15 cellular contexts compared by ENCODE assay signal in genomic region chr10:113897693-113898618, GRCh38. TPM values are rescaled to one million over a fixed set of nuclear protein-coding genes. Genes with fewer than 3 reads are reported as not detected.
DNase-seq lines count a peak whose midpoint lies in the region; ATAC-seq, FAIRE-seq and TF ChIP-seq lines count a peak whose summit lies in the region.
"Had no signal": no experiment of that assay in that cellular context is flagged by ENCODE, and none has a peak within 500 bp of the region (broad histone marks: within the 10 kb centered on the region; RNA-seq: fewer than 3 reads in every experiment).

No MANE protein-coding gene starts in this region.

- DNase-seq in SK-N-SH (peak; percentile 15), amniotic epithelial cell (ENCODE audit: low read depth) (peak; percentile 44), heart right ventricle (peak; percentile 24 to 25), NCI-H1092 treated with DMSO at 0.1 percent for 48 hours (lab: John Stamatoyannopoulos, UW) (no peak), pancreas (no peak)
- no peak for DNase-seq in stimulated activated CD4-positive, alpha-beta T cell treated with anti-CD3 and anti-CD28 coated beads, Interleukin-2, amount 100 ng/mL, for 24 hours
- DNase-seq: activated CD4-positive, alpha-beta memory T cell treated with anti-CD3 and anti-CD28 coated beads for 36 hours; DMS 273 treated with DMSO at 0.1 percent for 48 hours; foreskin melanocyte; NCI-H1436 treated with DMSO at 0.1 percent for 48 hours; NCI-H526 treated with DMSO at 0.1 percent for 48 hours; T-helper 9 cell had no signal

- H4K20me1 ChIP-seq in SK-N-SH (ENCODE audit: insufficient read depth) = no peaks in the 10 kb centered on the region

- H3K9me3 ChIP-seq in SK-N-SH = no peaks in the 10 kb centered on the region
- no peaks in the 10 kb centered on the region for H3K9me3 ChIP-seq in heart right ventricle
- H3K9me3 ChIP-seq in pancreas = no peaks in the 10 kb centered on the region

- H3K4me1 ChIP-seq in SK-N-SH (ENCODE audit: control insufficient read depth in 1 of 2, insufficient read depth in 2 of 2, low read depth in 1 of 2, low read length in 1 of 2) = peaks cover 5 to 15% of the 10 kb centered on the region in 2 experiments; a peak in 3 of 4 replicates
- H3K4me1 ChIP-seq in heart right ventricle = peaks cover 0 to 52% (median 20%) of the 10 kb centered on the region in 9 donors
- H3K4me1 ChIP-seq in pancreas = peaks cover 6 to 11% (median 7%) of the 10 kb centered on the region in 3 donors

- H3K4me2 ChIP-seq in SK-N-SH = no peak overlapping the region

- H3K36me3 ChIP-seq in SK-N-SH (replicated peaks in 1 of 2; ENCODE audit: control insufficient read depth in 1 of 2, insufficient read depth in 2 of 2, low read length in 1 of 2) (peaks cover 18 to 37% of the 10 kb centered on the region in 2 experiments), heart right ventricle (peaks cover 0 to 51% (median 18%) of the 10 kb centered on the region in 9 donors), pancreas (peaks cover 0 to 16% (median 4%) of the 10 kb centered on the region in 3 donors)

- H3K27me3 ChIP-seq in SK-N-SH (ENCODE audit: insufficient read depth) = no peaks in the 10 kb centered on the region
- H3K27me3 ChIP-seq in heart right ventricle = no peaks in the 10 kb centered on the region
- no peaks in the 10 kb centered on the region for H3K27me3 ChIP-seq in pancreas

- H3K4me3 ChIP-seq in SK-N-SH (ENCODE audit: low read depth in 2 of 2, low read length in 1 of 2) (no peak overlapping the region), heart right ventricle (no peak overlapping the region), pancreas (no peak overlapping the region)
- H3K4me3 ChIP-seq: GM12878 had no signal

- POLR2A ChIA-PET in SK-N-SH (lab: Yijun Ruan, JAX) = no interaction called here

- TF ChIP-seq RAD21 in SK-N-SH (IDR thresholded peaks at IDR 0.05; ENCODE audit: low read length) = no peak

- H3K27ac ChIP-seq in SK-N-SH (ENCODE audit: low read depth in 2 of 2, low read length in 1 of 2) (peak overlapping the region in 1 of 2 experiments; percentile 22; a peak in 2 of 4 replicates), heart right ventricle (peak overlapping the region in 6 of 10 donors; percentile 9 to 48 (median 18)), pancreas (no peak overlapping the region)

- no peak for FAIRE-seq in pancreas (lab: Jason Lieb, UNC)
- FAIRE-seq: GM12878 had no signal

- ATAC-seq in SK-N-SH treated with all-trans-retinoic acid at 6 μM for 48 hours (no peak), heart right ventricle (peak in 7 of 8 donors; percentile 58 to 85 (median 77)), GM18868 (IDR thresholded peaks at IDR 0.05; ENCODE audit: unreplicated experiment) (no peak), pancreas (no peak)
- ATAC-seq: GM12878 had no signal

- H3K9me2 ChIP-seq in SK-N-SH = no peaks in the 10 kb centered on the region

- H3K79me2 ChIP-seq in SK-N-SH (ENCODE audit: insufficient read depth) = no peaks in the 10 kb centered on the region; the same call in 1 of the 2 replicates

- no peak for TF ChIP-seq EP300 in SK-N-SH (IDR thresholded peaks at IDR 0.05; ENCODE audit: borderline replicate concordance in 1 of 2, low read depth in 1 of 2, low read length in 1 of 2)

- H3F3A ChIP-seq in SK-N-SH (replicated peaks; ENCODE audit: insufficient read depth) = peaks cover 3% of the 10 kb centered on the region

- 96% methylated on average over 6 of the region's 6 CpGs for WGBS in SK-N-SH (ENCODE audit: low lambda C conversion rate)
- 55 to 74% methylated on average over 6 of the region's 6 CpGs for WGBS in heart right ventricle, 2 donors
- WGBS in pancreas, 2 donors = 92 to 95% methylated on average over 6 of the region's 6 CpGs

- H3K9ac ChIP-seq in SK-N-SH = no peak overlapping the region

- CTCF ChIA-PET in SK-N-SH (lab: Yijun Ruan, JAX) = interaction anchor here (0.6 to 1.6 kb wide), 2 partner anchors 10 to 15 kb away, joined by 3 read pairs; no protein-coding TSS in a partner anchor

- intact Hi-C loops in heart right ventricle (cut with DNase I) = loop anchor here in 5 of 10 donors (2.0 to 10.0 kb wide), 6 partner anchors 144 to 207 kb away; partner anchors contain the start of gene ADRB1 (in 4 of the 5)
- intact Hi-C loops in pancreas (cut with DNase I) = no loop called here

- no peak for TF ChIP-seq CTCF in SK-N-SH (IDR thresholded peaks at IDR 0.05)
- no peak for TF ChIP-seq CTCF in heart right ventricle (IDR thresholded peaks at IDR 0.05)
- TF ChIP-seq CTCF in pancreas (IDR thresholded peaks at IDR 0.05) = no peak

- H2AFZ ChIP-seq in SK-N-SH (ENCODE audit: low read depth) = no peak overlapping the region

TF ChIP-seq in SK-N-SH, 30 proteins besides CTCF, POLR2A, EP300 and RAD21:
- TF ChIP-seq NFIC (IDR thresholded peaks at IDR 0.05; ENCODE audit: borderline replicate concordance) (peak; percentile 44; the same call in 1 of the 2 replicates), POLR2AphosphoS5 (IDR thresholded peaks at IDR 0.05; ENCODE audit: low read depth, low read length) (no peak), TCF12 (IDR thresholded peaks at IDR 0.05) (no peak)

TF ChIP-seq in SK-N-SH treated with all-trans-retinoic acid at 6 μM for 48 hours, 23 proteins besides CTCF, POLR2A, EP300 and RAD21:
- TF ChIP-seq GLIS3 (CRISPR knock-in tag; IDR thresholded peaks at IDR 0.05) (no peak), TOX (CRISPR knock-in tag; IDR thresholded peaks at IDR 0.05; ENCODE audit: borderline replicate concordance) (no peak), BACH2 (CRISPR knock-in tag; IDR thresholded peaks at IDR 0.05; ENCODE audit: borderline replicate concordance) (no peak)

RNA-seq across cellular contexts. Expression of gene NHLRC2, which starts 43.5 kb away (rescaled TPM):
- polyA plus RNA-seq in SK-N-SH (2012; rRNA removed) (2.8 and 3.4 TPM in 2 replicates), heart right ventricle (10 to 100 TPM in 1 of 2 donors, 1 to 10 TPM in 1; 6.7 to 22.8 TPM), pancreas (1 to 10 TPM; 4.3 to 6.4 TPM)
- polyA plus RNA-seq in SK-N-SH (2012; cell fraction: cytosol; rRNA removed) = 4.0 TPM in 2 replicates
- 4.7 and 6.9 TPM in 2 replicates for polyA plus RNA-seq in SK-N-SH (2012; cell fraction: nucleus; rRNA removed)
- total RNA-seq in heart right ventricle (10 to 100 TPM; 58.0 to 98.0 (median 72.0) TPM), pancreas (10 to 100 TPM; 15.8 to 24.0 (median 19.5) TPM)

RNA-seq across cellular contexts. Expression of gene DCLRE1A, which starts 44.1 kb away (rescaled TPM):
- 2.6 and 4.0 TPM in 2 replicates for polyA plus RNA-seq in SK-N-SH (2012; rRNA removed)
- polyA plus RNA-seq in SK-N-SH (2012; cell fraction: cytosol; rRNA removed) = 4.5 and 4.9 TPM in 2 replicates
- polyA plus RNA-seq in SK-N-SH (2012; cell fraction: nucleus; rRNA removed) = 1.5 and 3.1 TPM in 2 replicates
- total RNA-seq in heart right ventricle = 1 to 10 TPM; 4.6 to 7.5 (median 5.7) TPM
- polyA plus RNA-seq in heart right ventricle = 1 to 10 TPM; 3.3 to 3.9 TPM
- 1 to 10 TPM; 3.3 to 5.7 (median 4.7) TPM for total RNA-seq in pancreas
- polyA plus RNA-seq in pancreas = 1 to 10 TPM; 2.4 to 4.0 TPM

Comparison
In these comparisons a context has a peak if more than half of its experiments do, and no peak if none do; other contexts are left out.
1. DNase-seq: peak in SK-N-SH (single experiment), amniotic epithelial cell (single experiment) and heart right ventricle (2 of 2); none in stimulated activated CD4-positive, alpha-beta T cell treated with anti-CD3 and anti-CD28 coated beads, Interleukin-2, amount 100 ng/mL, for 24 hours (0 of 2), NCI-H1092 treated with DMSO at 0.1 percent for 48 hours (single experiment) and pancreas (0 of 6).
2. H3K27ac ChIP-seq: peak in heart right ventricle (6 of 10); none in pancreas (0 of 4).
3. ATAC-seq: peak in heart right ventricle (7 of 8); none in SK-N-SH treated with all-trans-retinoic acid at 6 μM for 48 hours (single experiment), GM18868 (single experiment) and pancreas (0 of 4).